28 cellular contexts compared by ENCODE assay signal in the genomic region with DNA sequence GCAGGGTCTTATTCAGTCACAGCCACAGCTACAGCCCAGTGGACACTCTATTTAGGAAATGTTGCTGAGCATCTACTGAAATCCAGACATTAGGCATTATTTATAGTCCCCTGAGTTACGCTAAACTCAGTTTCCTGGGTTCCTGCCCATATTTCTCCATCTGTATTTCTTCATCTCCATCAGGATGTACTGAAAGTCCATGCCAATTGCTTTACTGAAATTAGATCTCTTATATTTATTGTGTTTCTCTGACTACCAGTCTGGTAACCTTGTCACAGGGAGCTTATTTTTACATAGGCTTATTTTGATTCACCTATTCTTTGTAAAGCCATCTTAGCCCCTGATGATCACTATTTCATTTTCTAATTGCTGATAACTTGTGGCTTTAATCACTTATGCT.
"Had no signal": no experiment of that assay in that cellular context is flagged by ENCODE, and none has a peak within 500 bp of the region (broad histone marks: within the 10 kb centered on the region; RNA-seq: fewer than 3 reads in every experiment).

No MANE protein-coding gene starts in this region.

- H3K36me3 ChIP-seq: stomach, suprapubic skin, thoracic aorta, thyroid gland, tibial artery, tibial nerve, upper lobe of left lung, upper lobe of right lung, uterus had no signal

- H3K4me3 ChIP-seq: stomach, suprapubic skin, testis, thoracic aorta, thyroid gland, tibial artery, tibial nerve, upper lobe of left lung, upper lobe of right lung, uterus had no signal

- H3K27me3 ChIP-seq: stomach, testis, thyroid gland, tibial nerve, upper lobe of left lung, upper lobe of right lung, uterus had no signal

- H3K4me3 Mint-ChIP-seq: stimulated activated effector memory CD8-positive, alpha-beta T cell treated with anti-CD3 and anti-CD28 coated beads, Interleukin-12 subunit alpha, Interleukin-12 subunit beta, amount 100 ng/mL, for 72 hours; stimulated activated naive B cell treated with anti-CD40 and anti-IgM and Interleukin-4, amounts not matched to agents 10 μg/mL and 1 μg/mL and 100 μg/mL, for 72 hours; stimulated activated naive CD8-positive, alpha-beta T cell treated with anti-CD3 and anti-CD28 coated beads, Interleukin-15, amount 100 ng/mL, for 72 hours; stimulated activated naive CD8-positive, alpha-beta T cell treated with anti-CD3 and anti-CD28 coated beads, Interleukin-15, Interleukin-2, amounts not matched to agents 100 ng/mL and 50 ng/mL, for 24 hours; type B pancreatic cell had no signal

- H3K27ac Mint-ChIP-seq: stimulated activated effector memory CD8-positive, alpha-beta T cell treated with anti-CD3 and anti-CD28 coated beads, Interleukin-12 subunit alpha, Interleukin-12 subunit beta, amount 100 ng/mL, for 72 hours; stimulated activated naive B cell treated with anti-CD40 and anti-IgM and Interleukin-4, amounts not matched to agents 10 μg/mL and 1 μg/mL and 100 μg/mL, for 72 hours; stimulated activated naive CD8-positive, alpha-beta T cell treated with anti-CD3 and anti-CD28 coated beads, Interleukin-15, amount 100 ng/mL, for 72 hours; stimulated activated naive CD8-positive, alpha-beta T cell treated with anti-CD3 and anti-CD28 coated beads, Interleukin-15, Interleukin-2, amounts not matched to agents 100 ng/mL and 50 ng/mL, for 24 hours; type B pancreatic cell had no signal

- FAIRE-seq: urothelium cell line had no signal

- H3K36me3 Mint-ChIP-seq: stimulated activated effector memory CD8-positive, alpha-beta T cell treated with anti-CD3 and anti-CD28 coated beads, Interleukin-12 subunit alpha, Interleukin-12 subunit beta, amount 100 ng/mL, for 72 hours; type B pancreatic cell had no signal

- H3K4me1 Mint-ChIP-seq: stimulated activated effector memory CD8-positive, alpha-beta T cell treated with anti-CD3 and anti-CD28 coated beads, Interleukin-12 subunit alpha, Interleukin-12 subunit beta, amount 100 ng/mL, for 72 hours; stimulated activated naive CD8-positive, alpha-beta T cell treated with anti-CD3 and anti-CD28 coated beads, Interleukin-15, amount 100 ng/mL, for 72 hours had no signal

- H3K27ac ChIP-seq: stomach, suprapubic skin, testis, thoracic aorta, thyroid gland, tibial artery, tibial nerve, upper lobe of left lung, upper lobe of right lung, uterus had no signal

- DNase-seq: stimulated activated CD4-positive, alpha-beta T cell treated with anti-CD3 and anti-CD28 coated beads, Interleukin-1b, Interleukin-23, amount 100 ng/mL, for 48 hours; stimulated activated CD4-positive, alpha-beta T cell treated with anti-CD3 and anti-CD28 coated beads, Interleukin-2, amount 100 ng/mL, for 24 hours; stimulated activated CD4-positive, alpha-beta T cell treated with anti-CD3 and anti-CD28 coated beads, Interleukin-2, amount 100 ng/mL, for 48 hours; stimulated activated CD4-positive, alpha-beta T cell treated with anti-CD3 and anti-CD28 coated beads, Interleukin-4, amount 100 ng/mL, for 1 hour; stimulated activated CD4-positive, alpha-beta T cell treated with anti-CD3 and anti-CD28 coated beads, Interleukin-4, amount 100 ng/mL, for 24 hours; stimulated activated CD4-positive, alpha-beta T cell treated with anti-CD3 and anti-CD28 coated beads, Interleukin-4, amount 100 ng/mL, for 4 hours; stimulated activated CD8-positive, alpha-beta memory T cell treated with anti-CD3 and anti-CD28 coated beads, Interleukin-4, amount 100 ng/mL, for 48 hours; stimulated activated naive B cell treated with anti-CD40 and anti-IgM and Interleukin-4, amounts not matched to agents 10 μg/mL and 1 μg/mL and 100 μg/mL, for 72 hours; stimulated activated naive CD4-positive, alpha-beta T cell; stimulated activated naive CD4-positive, alpha-beta T cell treated with Interleukin-2 at 50 U/mL for 16 hours; stimulated activated naive CD8-positive, alpha-beta T cell treated with anti-CD3 and anti-CD28 coated beads, Interleukin-15, amount 100 ng/mL, for 72 hours; stimulated activated naive CD8-positive, alpha-beta T cell treated with anti-CD3 and anti-CD28 coated beads, Interleukin-15, Interleukin-2, amounts not matched to agents 100 U/mL and 50 U/mL, for 24 hours; stomach; substantia nigra; testis; thyroid gland; tibial artery; trophoblast cell; upper lobe of left lung; upper lobe of right lung; uterus had no signal

- H3K27me3 Mint-ChIP-seq: stimulated activated naive CD8-positive, alpha-beta T cell treated with anti-CD3 and anti-CD28 coated beads, Interleukin-15, Interleukin-2, amounts not matched to agents 100 ng/mL and 50 ng/mL, for 24 hours had no signal

- H3K9me3 ChIP-seq: suprapubic skin, testis, thyroid gland had no signal

- ATAC-seq: stimulated activated effector memory CD8-positive, alpha-beta T cell treated with anti-CD3 and anti-CD28 coated beads, Interleukin-12 subunit alpha, Interleukin-12 subunit beta, amount 100 ng/mL, for 72 hours; stimulated activated naive B cell treated with anti-CD40 and anti-IgM and Interleukin-4, amounts not matched to agents 10 μg/mL and 1 μg/mL and 100 μg/mL, for 72 hours; stimulated activated naive CD8-positive, alpha-beta T cell treated with anti-CD3 and anti-CD28 coated beads, Interleukin-15, amount 100 ng/mL, for 72 hours; stimulated activated naive CD8-positive, alpha-beta T cell treated with anti-CD3 and anti-CD28 coated beads, Interleukin-15, Interleukin-2, amounts not matched to agents 100 U/mL and 50 U/mL, for 24 hours; upper lobe of right lung had no signal

- H3K4me1 ChIP-seq: suprapubic skin, testis, thyroid gland, tibial artery, tibial nerve, upper lobe of left lung, upper lobe of right lung, uterus had no signal
